Comparison of ENCODE assay signal across 8 cellular contexts in the genomic region with DNA sequence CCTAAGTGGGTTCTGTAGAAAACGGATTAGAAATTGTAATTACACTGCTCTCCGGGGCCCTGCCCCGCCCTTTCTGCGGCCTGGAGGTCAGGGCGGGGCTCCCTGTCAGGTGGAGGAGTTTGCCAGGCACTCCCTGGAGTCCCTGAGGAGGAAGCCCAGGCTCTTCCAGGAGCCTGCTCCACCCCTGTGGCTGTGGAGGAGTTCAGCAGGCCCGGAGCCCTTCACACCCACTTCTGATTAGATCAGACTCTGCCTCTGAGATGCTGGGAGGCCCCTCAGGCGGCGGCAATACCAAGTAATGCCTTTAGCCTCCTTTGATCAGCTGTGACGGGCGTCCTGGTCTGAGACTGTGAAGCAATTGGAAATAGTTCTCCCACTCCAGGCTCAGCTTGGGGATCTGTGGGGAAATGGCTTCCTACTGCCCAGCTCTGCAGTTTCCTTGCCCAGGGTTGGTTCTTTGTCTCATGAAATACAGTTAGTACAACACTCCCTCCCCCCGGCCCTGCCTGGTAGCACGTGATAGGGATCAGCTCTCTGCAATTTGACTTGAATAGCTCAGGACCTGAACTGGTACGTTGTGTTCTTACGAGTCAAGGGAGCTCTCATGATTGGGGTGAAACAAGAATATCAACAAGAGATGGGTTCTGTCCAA. TPM values are rescaled to one million over a fixed set of nuclear protein-coding genes. Genes with fewer than 3 reads are reported as not detected.
DNase-seq lines count a peak whose midpoint lies in the region; ATAC-seq and TF ChIP-seq lines count a peak whose summit lies in the region.

No MANE protein-coding gene starts in this region.

- H3K23ac ChIP-seq in IMR-90 (ENCODE audit: low read depth, low read length), result no peak overlapping the region

- no peak overlapping the region for H3K4me2 ChIP-seq in IMR-90 (ENCODE audit: low read depth, low read length)
- peak overlapping the region; percentile 52 for H3K4me2 ChIP-seq in mammary epithelial cell (ENCODE audit: insufficient read depth, low read depth, low read length)

- in situ Hi-C loops in IMR-90 (cut with MboI; ENCODE audit: low sequenced_read_pairs) (no loop called here), mammary epithelial cell (cut with MboI; ENCODE audit: low sequenced_read_pairs in 2 of 2) (no loop called here)

- H2BK15ac ChIP-seq in IMR-90 (ENCODE audit: low read depth, low read length), result no peak overlapping the region

- H3K27ac ChIP-seq in IMR-90 (ENCODE audit: insufficient read depth, low read length) (no peak overlapping the region), mammary epithelial cell (ENCODE audit: insufficient read depth, low read depth, low read length) (peak overlapping the region; percentile 81)

- H3K56ac ChIP-seq in IMR-90 (ENCODE audit: extremely low read depth, insufficient read depth, low read length), result no peak overlapping the region

- no peak overlapping the region for H4K8ac ChIP-seq in IMR-90 (ENCODE audit: low read depth in 2 of 2, low read length in 2 of 2)

- H3K4me1 ChIP-seq in IMR-90 (ENCODE audit: control insufficient read depth, insufficient read depth, low read length) (peaks cover 2% of the 10 kb centered on the region; the same call in 1 of the 2 replicates), mammary epithelial cell (ENCODE audit: insufficient read depth, low read length) (peaks cover 34% of the 10 kb centered on the region)

- H3K9me1 ChIP-seq in IMR-90 (ENCODE audit: insufficient read depth, low read length), result no peaks in the 10 kb centered on the region

- H3K18ac ChIP-seq in IMR-90 (ENCODE audit: low read depth, low read length), result no peak overlapping the region

- CTCF ChIA-PET in IMR-90 (lab: Yijun Ruan, JAX) (no interaction called here), mammary epithelial cell (lab: Charles Lee; ENCODE audit: low non-redundant PET) (interaction anchor here (0.8 kb wide), 1 partner anchor 9 kb away, joined by 58 read pairs; no protein-coding TSS in a partner anchor)

- H2AK5ac ChIP-seq in IMR-90 (ENCODE audit: low read depth, low read length), result 0 out of 2 replicates have a peak overlapping the region, but pooled peaks have one; percentile 9

- H3K4me3 ChIP-seq in IMR-90 (ENCODE audit: insufficient read depth, low read depth, low read length), result no peak overlapping the region
- no peak overlapping the region for H3K4me3 ChIP-seq in mammary epithelial cell (replicated peaks in 1 of 3; ENCODE audit: insufficient read depth in 1 of 3, low read depth in 2 of 3, low read length in 3 of 3)

- dilution Hi-C loops in IMR-90 (cut with HindIII; ENCODE audit: low sequenced_read_pairs, unreplicated experiment) (no loop called here), mammary epithelial cell (cut with HindIII; ENCODE audit: low sequenced_read_pairs) (no loop called here)

- POLR2A ChIA-PET in IMR-90 (lab: Charles Lee; ENCODE audit: unreplicated experiment), result no interaction called here

- H3K27me3 ChIP-seq in IMR-90 (ENCODE audit: control insufficient read depth, insufficient read depth, low read length), result no peaks in the 10 kb centered on the region
- no peaks in the 10 kb centered on the region for H3K27me3 ChIP-seq in mammary epithelial cell (ENCODE audit: insufficient read depth, low read length)

- no peak overlapping the region for H3K14ac ChIP-seq in IMR-90 (replicated peaks; ENCODE audit: low read depth, low read length)

- H4K20me1 ChIP-seq in IMR-90 (ENCODE audit: insufficient read depth, low read length) (peaks cover 6% of the 10 kb centered on the region; the same call in 1 of the 2 replicates), mammary epithelial cell (ENCODE audit: insufficient read depth, low read length) (no peaks in the 10 kb centered on the region)

- TF ChIP-seq RAD21 in IMR-90 (IDR thresholded peaks at IDR 0.05; ENCODE audit: low read length), result no peak

- H3K4ac ChIP-seq in IMR-90 (ENCODE audit: low read depth, low read length), result no peak overlapping the region

- no peak overlapping the region for H2BK20ac ChIP-seq in IMR-90 (ENCODE audit: low read depth, low read length)

- BruUV-seq in IMR-90 (replicated peaks; lab: Mats Ljungman, UMichigan), result no TSS peak
- TSS peak; percentile 57 for BruUV-seq in mammary epithelial cell (replicated peaks; lab: Mats Ljungman, UMichigan)

- no peak overlapping the region for H4K5ac ChIP-seq in IMR-90 (ENCODE audit: low read depth, low read length)

- peaks cover 72% of the 10 kb centered on the region for H3K79me2 ChIP-seq in mammary epithelial cell (ENCODE audit: insufficient read depth, low read length)

- no peak for DNase-seq in IMR-90
- DNase-seq in mammary epithelial cell, result peak; percentile 83
- DNase-seq in kidney glomerular epithelial cell (lab: John Stamatoyannopoulos, UW), result peak; percentile 23
- DNase-seq in superior temporal gyrus (ENCODE audit: extremely low spot score), result peak; percentile 56
- DNase-seq in NCI-H774 (lab: John Stamatoyannopoulos, UW), result no peak
- no peak for DNase-seq in NCI-H2081 (lab: John Stamatoyannopoulos, UW)
- no peak for DNase-seq in GM10266 (ENCODE audit: extremely low spot score)

- H2BK5ac ChIP-seq in IMR-90 (ENCODE audit: low read depth, low read length, poor library complexity, severe bottlenecking), result no peak overlapping the region

- peaks cover 9% of the 10 kb centered on the region; the same call in 1 of the 2 replicates for H3K36me3 ChIP-seq in IMR-90 (ENCODE audit: control insufficient read depth, insufficient read depth, low read length)
- H3K36me3 ChIP-seq in mammary epithelial cell (ENCODE audit: insufficient read depth, low read length), result peaks cover 6% of the 10 kb centered on the region

- no peaks in the 10 kb centered on the region for H3K9me3 ChIP-seq in IMR-90 (ENCODE audit: control insufficient read depth, insufficient read depth, low read length)
- H3K9me3 ChIP-seq in mammary epithelial cell (replicated peaks; ENCODE audit: insufficient read depth, low read length), result no peaks in the 10 kb centered on the region

- no peak for TF ChIP-seq POLR2A in IMR-90 (IDR thresholded peaks at IDR 0.05; ENCODE audit: low read depth, low read length)

- H3K79me1 ChIP-seq in IMR-90 (ENCODE audit: low read depth in 1 of 2, low read length in 2 of 2), result peaks cover 0 to 6% of the 10 kb centered on the region in 2 experiments; a peak in 1 of 4 replicates

- H3K9ac ChIP-seq in IMR-90 (ENCODE audit: low read depth, low read length) (no peak overlapping the region), mammary epithelial cell (ENCODE audit: insufficient read depth, low read length) (peak overlapping the region; percentile 59)

- no CpG with 5 or more reads among the region's 14 CpGs for WGBS in IMR-90 (ENCODE audit: extremely low coverage in 2 of 2, insufficient read length in 1 of 2), 2 experiments
- WGBS in mammary epithelial cell (ENCODE audit: low coverage, missing lambda C conversion rate), result 26% methylated on average over 10 of the region's 14 CpGs

- no peak overlapping the region for H2BK120ac ChIP-seq in IMR-90 (ENCODE audit: low read depth, low read length)

- intact Hi-C loops in IMR-90 (cut with micrococcal nuclease) (no loop called here), mammary epithelial cell (cut with micrococcal nuclease) (loop anchor here (2.0 kb wide), 1 partner anchor 16 kb away; no protein-coding TSS in a partner anchor)

- H2AFZ ChIP-seq in IMR-90 (replicated peaks; ENCODE audit: low read length, poor library complexity) (no peak overlapping the region), mammary epithelial cell (ENCODE audit: low read depth, low read length) (no peak overlapping the region)

- peak overlapping the region; percentile 35 for H2AK9ac ChIP-seq in IMR-90 (replicated peaks; ENCODE audit: low read depth, low read length, poor library complexity)

- ATAC-seq in IMR-90 (ENCODE audit: low read depth), result peak; percentile 67
- ATAC-seq in HG03342 (IDR thresholded peaks at IDR 0.05; ENCODE audit: unreplicated experiment), result no peak

- no peak for TF ChIP-seq CTCF in IMR-90 (conservative IDR thresholded peaks at IDR 0.05; ENCODE audit: low read depth, low read length)
- peak in 1 of 2 donors; percentile 5 for TF ChIP-seq CTCF in mammary epithelial cell (conservative IDR thresholded peaks at IDR 0.05 in 1 of 2, IDR thresholded peaks at IDR 0.05 in 1 of 2; ENCODE audit: extremely low read depth in 1 of 2, insufficient read depth in 1 of 2, low read depth in 1 of 2, low read length in 2 of 2)
- TF ChIP-seq CTCF in GM10266 (IDR thresholded peaks at IDR 0.05; ENCODE audit: control insufficient read depth, insufficient read depth, low read depth, missing control alignments), result no peak

- no peak overlapping the region for H4K91ac ChIP-seq in IMR-90 (ENCODE audit: insufficient read depth, low read depth, low read length)

TF ChIP-seq in IMR-90, 13 proteins besides CTCF, POLR2A, EP300 and RAD21:
- TF ChIP-seq BHLHE40 (IDR thresholded peaks at IDR 0.05; ENCODE audit: low read depth, low read length) (peak; percentile 29; the same call in 1 of the 2 replicates), NFE2L2 (IDR thresholded peaks at IDR 0.05; ENCODE audit: low read depth, low read length) (no peak)

RNA-seq across cellular contexts. Expression of a gene that starts 22.3 kb away (rescaled TPM):
- 18.3 and 22.8 TPM in 2 replicates for total RNA-seq in IMR-90 (2012; rRNA removed)
- polyA plus RNA-seq in IMR-90 (2012; rRNA removed), result 32.6 and 36.1 TPM in 2 replicates
- polyA plus RNA-seq in IMR-90 (2012; cell fraction: cytosol; rRNA removed), result 27.3 and 38.0 TPM in 2 replicates
- 37.9 and 82.6 TPM in 2 replicates for polyA plus RNA-seq in IMR-90 (2012; cell fraction: nucleus; rRNA removed; ENCODE audit: low replicate concordance)
- 100 to 1,000 TPM in 1 of 2 donors, 10 to 100 TPM in 1; 30.8 to 114 TPM for total RNA-seq in mammary epithelial cell
- 40.7 TPM for polyA plus RNA-seq in mammary epithelial cell
- polyA minus RNA-seq in mammary epithelial cell, result 24.5 TPM

Comparison
In these comparisons a context has a peak if more than half of its experiments do, and no peak if none do; other contexts are left out.
1. DNase-seq: peak in mammary epithelial cell (single experiment), kidney glomerular epithelial cell (single experiment) and superior temporal gyrus (single experiment); none in IMR-90 (single experiment), NCI-H774 (single experiment), NCI-H2081 (0 of 2) and GM10266 (single experiment).